In genomic region chr16:71565812-71566700, GRCh38 we compare ENCODE assay signal across 8 cellular contexts.
A peak's percentile ranks its signal among the peaks of the same experiment; 100 is the strongest.
DNase-seq lines count a peak whose midpoint lies in the region; TF ChIP-seq lines count a peak whose summit lies in the region.

No MANE protein-coding gene starts in this region.

- H3K4me1 ChIP-seq in neutrophil (ENCODE audit: control insufficient read depth in 1 of 2, insufficient read depth in 1 of 2, low read depth in 1 of 2, low read length in 1 of 2), result peaks cover 8 to 18% of the 10 kb centered on the region in 2 experiments

- H3K27me3 ChIP-seq in neutrophil, result peaks cover 20% of the 10 kb centered on the region

- H3K4me3 ChIP-seq in GM12864 (ENCODE audit: low read depth, low read length), result peak overlapping the region; percentile 57
- H3K4me3 ChIP-seq in coronary artery, result peak overlapping the region; percentile 68
- peak overlapping the region in 1 of 2 experiments; percentile 52 for H3K4me3 ChIP-seq in neutrophil (ENCODE audit: low read depth in 1 of 2, low read length in 1 of 2)

- H3K36me3 ChIP-seq in neutrophil, result no peaks in the 10 kb centered on the region

- DNase-seq in GM12864 (ENCODE audit: low read depth) (no peak), NOMO-1 treated with dmso at 0.1 percent for 144 hours (lab: John Stamatoyannopoulos, UW; ENCODE audit: unreplicated experiment) (peak; percentile 20), coronary artery (ENCODE audit: low spot score) (no peak), NCI-H524 (lab: John Stamatoyannopoulos, UW) (no peak), NCI-H2081 treated with DMSO at 0.1 percent for 48 hours (lab: John Stamatoyannopoulos, UW) (no peak), NCI-H1105 treated with DMSO at 0.1 percent for 48 hours (lab: John Stamatoyannopoulos, UW) (no peak), cortex of kidney (lab: John Stamatoyannopoulos, UW) (no peak)

- peaks cover 12% of the 10 kb centered on the region for H3K9me3 ChIP-seq in neutrophil

- no peak for TF ChIP-seq CTCF in GM12864 (IDR thresholded peaks at IDR 0.05; ENCODE audit: low read depth, low read length, missing control alignments)
- TF ChIP-seq CTCF in coronary artery (IDR thresholded peaks at IDR 0.05), result no peak
- TF ChIP-seq CTCF in neutrophil (IDR thresholded peaks at IDR 0.05), result no peak

- no peak overlapping the region for H3K27ac ChIP-seq in coronary artery
- H3K27ac ChIP-seq in neutrophil, result peak overlapping the region; percentile 77
